ENCODE assay signal across 23 cellular contexts in the genomic region with DNA sequence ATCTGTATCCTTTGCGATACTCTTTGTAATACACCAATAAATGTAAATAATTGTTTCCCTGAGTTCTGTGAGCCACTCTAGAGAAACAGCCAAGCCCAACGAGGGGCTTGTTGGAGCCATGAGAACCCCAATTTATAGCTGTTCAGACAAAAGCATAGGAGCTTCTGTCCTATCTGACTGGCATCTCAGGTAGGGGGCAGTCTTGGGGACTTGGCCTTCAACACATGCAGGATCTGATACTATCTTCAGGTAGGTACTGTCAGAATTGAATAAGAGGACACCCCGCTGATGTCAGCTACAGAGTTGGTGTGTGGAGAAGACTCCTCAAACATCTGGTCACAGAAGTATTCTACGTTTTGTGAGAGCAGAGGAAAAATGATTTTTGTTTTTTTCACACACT. TPM values are rescaled to one million over a fixed set of nuclear protein-coding genes. Genes with fewer than 3 reads are reported as not detected.
"Had no signal": no experiment of that assay in that cellular context is flagged by ENCODE, and none has a peak within 500 bp of the region (broad histone marks: within the 10 kb centered on the region; RNA-seq: fewer than 3 reads in every experiment).

No MANE protein-coding gene starts in this region.

- H3K4me1 ChIP-seq: gastrocnemius medialis, psoas muscle, right lobe of liver, spleen, testis had no signal

- DNase-seq: cortex of kidney; dorsolateral prefrontal cortex; effector CD8-positive, alpha-beta T cell; gastrocnemius medialis; kidney; left colon; mammary epithelial cell; mucosa of descending colon; naive thymus-derived CD8-positive, alpha-beta T cell; psoas muscle; retina; right lobe of liver; spleen; stimulated activated CD4-positive, alpha-beta T cell treated with anti-CD3 and anti-CD28 coated beads, Interleukin-15, amount 100 ng/mL, for 24 hours; stimulated activated CD4-positive, alpha-beta T cell treated with anti-CD3 and anti-CD28 coated beads, Interleukin-1b, Interleukin-23, amount 100 ng/mL, for 48 hours; stimulated activated CD4-positive, alpha-beta T cell treated with anti-CD3 and anti-CD28 coated beads, Interleukin-4, amount 100 ng/mL, for 24 hours; stimulated activated naive CD8-positive, alpha-beta T cell treated with anti-CD3 and anti-CD28 coated beads, Interleukin-15, amount 100 ng/mL, for 72 hours; testis; transverse colon had no signal

- H3K4me1 Mint-ChIP-seq: stimulated activated memory B cell treated with anti-CD40 and anti-IgM and Interleukin-4, amounts not matched to agents 10 μg/mL and 1 μg/mL and 100 μg/mL, for 72 hours; stimulated activated naive CD8-positive, alpha-beta T cell treated with anti-CD3 and anti-CD28 coated beads, Interleukin-15, amount 100 ng/mL, for 72 hours had no signal

- H3K9me3 Mint-ChIP-seq: naive thymus-derived CD8-positive, alpha-beta T cell; stimulated activated memory B cell treated with anti-CD40 and anti-IgM and Interleukin-4, amounts not matched to agents 10 μg/mL and 1 μg/mL and 100 μg/mL, for 72 hours; stimulated activated naive CD8-positive, alpha-beta T cell treated with anti-CD3 and anti-CD28 coated beads, Interleukin-15, amount 100 ng/mL, for 72 hours had no signal

- H3K9me3 ChIP-seq: gastrocnemius medialis, mucosa of descending colon, neutrophil, psoas muscle, right lobe of liver, spleen, testis, transverse colon had no signal

- H3K4me3 ChIP-seq: dorsolateral prefrontal cortex, gastrocnemius medialis, mucosa of descending colon, psoas muscle, right lobe of liver, spleen, testis, transverse colon had no signal

- H3K36me3 ChIP-seq: neutrophil, right lobe of liver, transverse colon had no signal

- FAIRE-seq: endometrium, kidney had no signal

- H3K27ac ChIP-seq: dorsolateral prefrontal cortex, gastrocnemius medialis, neutrophil, psoas muscle, right lobe of liver, spleen, testis, transverse colon had no signal

- H3K27me3 Mint-ChIP-seq: naive thymus-derived CD8-positive, alpha-beta T cell; stimulated activated memory B cell treated with anti-CD40 and anti-IgM and Interleukin-4, amounts not matched to agents 10 μg/mL and 1 μg/mL and 100 μg/mL, for 72 hours; stimulated activated naive CD8-positive, alpha-beta T cell treated with anti-CD3 and anti-CD28 coated beads, Interleukin-15, amount 100 ng/mL, for 72 hours had no signal

- H3K4me3 Mint-ChIP-seq: naive thymus-derived CD8-positive, alpha-beta T cell; stimulated activated memory B cell treated with anti-CD40 and anti-IgM and Interleukin-4, amounts not matched to agents 10 μg/mL and 1 μg/mL and 100 μg/mL, for 72 hours; stimulated activated naive CD8-positive, alpha-beta T cell treated with anti-CD3 and anti-CD28 coated beads, Interleukin-15, amount 100 ng/mL, for 72 hours had no signal

- H3K27ac Mint-ChIP-seq: naive thymus-derived CD8-positive, alpha-beta T cell; stimulated activated memory B cell treated with anti-CD40 and anti-IgM and Interleukin-4, amounts not matched to agents 10 μg/mL and 1 μg/mL and 100 μg/mL, for 72 hours; stimulated activated naive CD8-positive, alpha-beta T cell treated with anti-CD3 and anti-CD28 coated beads, Interleukin-15, amount 100 ng/mL, for 72 hours had no signal

- ATAC-seq: esophagus mucosa; gastrocnemius medialis; left colon; mucosa of descending colon; naive thymus-derived CD8-positive, alpha-beta T cell; psoas muscle; right lobe of liver; stimulated activated memory B cell treated with anti-CD40 and anti-IgM and Interleukin-4, amounts not matched to agents 10 μg/mL and 1 μg/mL and 100 μg/mL, for 72 hours; stimulated activated naive CD8-positive, alpha-beta T cell treated with anti-CD3 and anti-CD28 coated beads, Interleukin-15, amount 100 ng/mL, for 72 hours had no signal

- H3K27me3 ChIP-seq: dorsolateral prefrontal cortex, gastrocnemius medialis, neutrophil, right lobe of liver, spleen, testis, transverse colon had no signal

RNA-seq across cellular contexts. Expression of a gene that starts 25.6 kb away (rescaled TPM):
- polyA plus RNA-seq: naive thymus-derived CD8-positive, alpha-beta T cell had no signal
